2 cellular contexts compared by ENCODE assay signal in the genomic region with DNA sequence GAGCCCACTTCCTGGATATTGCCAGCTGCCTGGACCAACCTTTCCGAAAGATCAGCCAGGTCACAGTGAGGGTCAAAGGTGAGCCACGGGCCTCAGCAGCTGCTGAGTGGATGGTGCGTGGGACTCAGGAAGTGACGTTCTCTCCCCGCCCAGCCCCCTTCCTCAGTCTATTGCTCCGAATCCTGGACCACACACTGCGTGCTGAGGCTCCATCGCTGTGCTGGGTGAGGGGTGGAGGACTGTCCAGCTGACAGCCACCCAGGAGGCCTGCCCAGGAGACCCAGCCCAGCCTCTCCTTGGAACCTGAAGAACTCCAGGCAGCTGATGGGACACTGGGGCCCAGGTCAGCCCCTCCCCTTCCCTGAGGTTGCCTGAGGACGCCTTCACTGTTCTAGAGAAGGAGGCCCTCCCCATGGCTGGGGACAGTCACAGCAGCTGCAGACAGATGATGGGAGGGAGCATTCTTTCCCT.
TF ChIP-seq lines count a peak whose summit lies in the region.

No MANE protein-coding gene starts in this region.

TF ChIP-seq in IMR-90, 13 proteins besides CTCF, POLR2A, EP300 and RAD21:
- no peak for TF ChIP-seq MAZ (IDR thresholded peaks at IDR 0.05; ENCODE audit: borderline replicate concordance, low read depth, low read length)
- TF ChIP-seq FOS (IDR thresholded peaks at IDR 0.05; ENCODE audit: low read depth, low read length) = no peak
- no peak for TF ChIP-seq NFE2L2 (IDR thresholded peaks at IDR 0.05; ENCODE audit: low read depth, low read length)
- TF ChIP-seq MAFK (IDR thresholded peaks at IDR 0.05; ENCODE audit: low read depth, low read length) = no peak
- no peak for TF ChIP-seq MXI1 (IDR thresholded peaks at IDR 0.05; ENCODE audit: borderline replicate concordance, low read depth, low read length)
- TF ChIP-seq BHLHE40 (IDR thresholded peaks at IDR 0.05; ENCODE audit: low read depth, low read length) = no peak
- TF ChIP-seq, protein P1, sequence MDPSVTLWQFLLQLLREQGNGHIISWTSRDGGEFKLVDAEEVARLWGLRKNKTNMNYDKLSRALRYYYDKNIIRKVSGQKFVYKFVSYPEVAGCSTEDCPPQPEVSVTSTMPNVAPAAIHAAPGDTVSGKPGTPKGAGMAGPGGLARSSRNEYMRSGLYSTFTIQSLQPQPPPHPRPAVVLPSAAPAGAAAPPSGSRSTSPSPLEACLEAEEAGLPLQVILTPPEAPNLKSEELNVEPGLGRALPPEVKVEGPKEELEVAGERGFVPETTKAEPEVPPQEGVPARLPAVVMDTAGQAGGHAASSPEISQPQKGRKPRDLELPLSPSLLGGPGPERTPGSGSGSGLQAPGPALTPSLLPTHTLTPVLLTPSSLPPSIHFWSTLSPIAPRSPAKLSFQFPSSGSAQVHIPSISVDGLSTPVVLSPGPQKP (IDR thresholded peaks at IDR 0.05; ENCODE audit: borderline replicate concordance, low read depth, low read length) = no peak
- TF ChIP-seq CEBPB (IDR thresholded peaks at IDR 0.05; ENCODE audit: low read depth, low read length) = no peak
- TF ChIP-seq CHD1 (IDR thresholded peaks at IDR 0.05; ENCODE audit: low read depth, low read length) = no peak
- TF ChIP-seq, protein P2, sequence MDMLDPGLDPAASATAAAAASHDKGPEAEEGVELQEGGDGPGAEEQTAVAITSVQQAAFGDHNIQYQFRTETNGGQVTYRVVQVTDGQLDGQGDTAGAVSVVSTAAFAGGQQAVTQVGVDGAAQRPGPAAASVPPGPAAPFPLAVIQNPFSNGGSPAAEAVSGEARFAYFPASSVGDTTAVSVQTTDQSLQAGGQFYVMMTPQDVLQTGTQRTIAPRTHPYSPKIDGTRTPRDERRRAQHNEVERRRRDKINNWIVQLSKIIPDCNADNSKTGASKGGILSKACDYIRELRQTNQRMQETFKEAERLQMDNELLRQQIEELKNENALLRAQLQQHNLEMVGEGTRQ (IDR thresholded peaks at IDR 0.05; ENCODE audit: low read depth, low read length) = no peak
- TF ChIP-seq RFX5 (IDR thresholded peaks at IDR 0.05; ENCODE audit: low read depth, low read length) = no peak
- no peak for TF ChIP-seq RCOR1 (IDR thresholded peaks at IDR 0.05; ENCODE audit: insufficient replicate concordance, low read length)
- no peak for TF ChIP-seq SMC3 (IDR thresholded peaks at IDR 0.05; ENCODE audit: low read depth, low read length)

TF ChIP-seq in endothelial cell of umbilical vein, 7 proteins besides CTCF, POLR2A, EP300 and RAD21:
- TF ChIP-seq POLR2AphosphoS5 (IDR thresholded peaks at IDR 0.05; ENCODE audit: insufficient read depth, low read depth, low read length) (no peak), MYC (IDR thresholded peaks at IDR 0.05; ENCODE audit: low read depth, low read length) (no peak), JUN (IDR thresholded peaks at IDR 0.05; ENCODE audit: borderline replicate concordance, insufficient read depth, insufficient read length, low read depth) (no peak)
